9 cellular contexts compared by ENCODE assay signal in the genomic region with DNA sequence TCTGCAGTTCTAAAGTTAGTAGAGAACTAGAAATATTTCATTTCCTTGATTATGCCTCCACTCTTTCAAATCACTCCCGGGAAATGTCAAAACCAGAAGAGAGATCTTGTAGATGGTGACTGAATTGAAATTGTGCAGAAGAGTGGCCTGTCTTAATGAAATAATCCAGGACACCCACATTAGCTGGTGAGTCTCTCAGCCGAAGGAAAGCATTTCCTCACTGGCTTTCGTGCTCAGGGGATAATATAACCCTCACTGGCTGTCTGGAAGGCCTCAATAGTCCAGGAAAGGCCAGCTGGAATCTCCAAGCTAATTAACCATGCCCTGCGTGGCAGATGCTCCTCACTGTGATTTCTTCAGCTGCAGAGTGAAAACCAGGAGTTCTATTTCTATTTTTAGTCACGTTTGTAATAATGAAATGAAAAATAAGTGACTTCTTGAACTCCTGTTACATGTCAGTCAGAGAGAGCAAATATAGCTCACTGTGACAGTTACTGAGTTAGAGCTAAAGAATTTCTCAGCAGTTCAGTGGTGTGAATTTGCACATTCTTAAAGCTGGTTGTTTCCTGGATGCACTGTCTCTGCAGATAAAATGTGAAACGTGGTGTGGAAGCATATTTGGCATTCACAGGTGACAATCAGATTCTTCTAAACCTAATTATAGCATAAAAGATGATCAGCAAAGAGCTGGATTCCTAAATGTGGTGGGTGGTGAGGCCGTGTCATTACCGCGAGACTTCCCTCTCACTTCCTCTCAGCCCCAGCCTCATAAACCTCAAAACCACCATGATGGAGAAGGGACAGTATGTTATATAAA.
A peak's percentile ranks its signal among the peaks of the same experiment; 100 is the strongest.
DNase-seq lines count a peak whose midpoint lies in the region; ATAC-seq and TF ChIP-seq lines count a peak whose summit lies in the region.
"Had no signal": no experiment of that assay in that cellular context is flagged by ENCODE, and none has a peak within 500 bp of the region (broad histone marks: within the 10 kb centered on the region; RNA-seq: fewer than 3 reads in every experiment).

No MANE protein-coding gene starts in this region.

- no peak overlapping the region; the same call in 1 of the 2 replicates for H2AFZ ChIP-seq in OCI-LY3 (ENCODE audit: low read depth, low read length)

- peak overlapping the region; percentile 49 for H3K4me2 ChIP-seq in OCI-LY3 (ENCODE audit: low read length)

- H3K4me3 ChIP-seq in heart right ventricle (no peak overlapping the region), right atrium auricular region (no peak overlapping the region), OCI-LY3 (ENCODE audit: low read length) (peak overlapping the region; percentile 18), gastrocnemius medialis (no peak overlapping the region)
- H3K4me3 ChIP-seq: uterus had no signal

- DNase-seq in heart right ventricle (no peak), right atrium auricular region (ENCODE audit: low spot score) (no peak), mucosa of gallbladder (ENCODE audit: low spot score) (peak; percentile 32), gastrocnemius medialis (no peak), endothelial cell (ENCODE audit: low spot score) (no peak)
- DNase-seq in activated naive CD4-positive, alpha-beta T cell treated with Interleukin-2 at 50 U/mL for 16 hours: no peak

- no peak overlapping the region for H3K9ac ChIP-seq in OCI-LY3 (ENCODE audit: low read length)

- 15% methylated on average over 9 of the region's 9 CpGs for WGBS in heart right ventricle, 2 donors

- no peaks in the 10 kb centered on the region for H4K20me1 ChIP-seq in OCI-LY3 (ENCODE audit: insufficient read depth, low read length)

- no peaks in the 10 kb centered on the region for H3K36me3 Mint-ChIP-seq in endothelial cell (ENCODE audit: low read depth, unreplicated experiment)

- TF ChIP-seq CTCF in heart right ventricle (IDR thresholded peaks at IDR 0.05) (no peak), right atrium auricular region (IDR thresholded peaks at IDR 0.05) (no peak), OCI-LY3 (IDR thresholded peaks at IDR 0.05; ENCODE audit: low read depth, low read length) (no peak), gastrocnemius medialis (IDR thresholded peaks at IDR 0.05 in 4 of 5, conservative IDR thresholded peaks at IDR 0.05 in 1 of 5) (no peak), endothelial cell (IDR thresholded peaks at IDR 0.05; ENCODE audit: unreplicated experiment) (no peak)

- intact Hi-C loops in heart right ventricle (cut with DNase I) (no loop called here), gastrocnemius medialis (cut with DNase I; ENCODE audit: low total_unique reads) (no loop called here)

- no peaks in the 10 kb centered on the region for H3K79me2 ChIP-seq in OCI-LY3 (ENCODE audit: low read length)

- no peaks in the 10 kb centered on the region for H3K9me3 Mint-ChIP-seq in endothelial cell (ENCODE audit: unreplicated experiment)

- peak in 6 of 8 donors; percentile 22 to 79 (median 64) for ATAC-seq in heart right ventricle
- ATAC-seq in HG02943 (IDR thresholded peaks at IDR 0.05; ENCODE audit: low read depth, unreplicated experiment): peak; percentile 70
- ATAC-seq in gastrocnemius medialis: no peak

- no peak overlapping the region for H3K4me3 Mint-ChIP-seq in endothelial cell (ENCODE audit: unreplicated experiment)

- H3K27me3 ChIP-seq in heart right ventricle (no peaks in the 10 kb centered on the region), right atrium auricular region (no peaks in the 10 kb centered on the region), OCI-LY3 (ENCODE audit: low read depth, low read length) (no peaks in the 10 kb centered on the region), gastrocnemius medialis (no peaks in the 10 kb centered on the region)
- H3K27me3 ChIP-seq: uterus had no signal

- no peak for TF ChIP-seq POLR2A in gastrocnemius medialis (IDR thresholded peaks at IDR 0.05)

- H3K27ac ChIP-seq in heart right ventricle (peak overlapping the region in 7 of 10 donors; percentile 9 to 47 (median 36)), right atrium auricular region (peak overlapping the region in 1 of 2 donors; percentile 55), OCI-LY3 (ENCODE audit: low read length) (peak overlapping the region; percentile 5; the same call in 1 of the 2 replicates), gastrocnemius medialis (no peak overlapping the region)
- H3K27ac ChIP-seq: uterus had no signal

- H3K36me3 ChIP-seq in heart right ventricle: no peaks in the 10 kb centered on the region
- H3K36me3 ChIP-seq in right atrium auricular region: no peaks in the 10 kb centered on the region
- H3K36me3 ChIP-seq in OCI-LY3 (replicated peaks; ENCODE audit: low read depth, low read length): no peaks in the 10 kb centered on the region
- no peaks in the 10 kb centered on the region for H3K36me3 ChIP-seq in gastrocnemius medialis
- H3K36me3 ChIP-seq: uterus had no signal

- peaks cover 0 to 13% (median 7%) of the 10 kb centered on the region in 9 donors for H3K4me1 ChIP-seq in heart right ventricle
- no peaks in the 10 kb centered on the region for H3K4me1 ChIP-seq in right atrium auricular region
- peaks cover 19% of the 10 kb centered on the region for H3K4me1 ChIP-seq in OCI-LY3 (ENCODE audit: low read length)
- H3K4me1 ChIP-seq in gastrocnemius medialis: no peaks in the 10 kb centered on the region
- H3K4me1 ChIP-seq: uterus had no signal

- H3K4me1 Mint-ChIP-seq in endothelial cell (ENCODE audit: unreplicated experiment): no peaks in the 10 kb centered on the region

- in situ Hi-C loops in gastrocnemius medialis (cut with MboI; ENCODE audit: low sequenced_read_pairs in 4 of 4): no loop called here

- H3K9me3 ChIP-seq in heart right ventricle: no peaks in the 10 kb centered on the region
- H3K9me3 ChIP-seq in right atrium auricular region: no peaks in the 10 kb centered on the region
- H3K9me3 ChIP-seq in OCI-LY3 (ENCODE audit: insufficient read depth, low read length): no peaks in the 10 kb centered on the region
- no peaks in the 10 kb centered on the region for H3K9me3 ChIP-seq in gastrocnemius medialis
- H3K9me3 ChIP-seq: uterus had no signal

- no peaks in the 10 kb centered on the region for H3K27me3 Mint-ChIP-seq in endothelial cell (ENCODE audit: unreplicated experiment)

- H3K27ac Mint-ChIP-seq in endothelial cell (ENCODE audit: unreplicated experiment): no peak overlapping the region

Comparison
In these comparisons a context has a peak if more than half of its experiments do, and no peak if none do; other contexts are left out.
1. ATAC-seq: peak in heart right ventricle (6 of 8) and HG02943 (single experiment); none in gastrocnemius medialis (0 of 2).
2. H3K27ac ChIP-seq: peak in heart right ventricle (7 of 10) and OCI-LY3 (single experiment); none in gastrocnemius medialis (0 of 4).